ENCODE assay signal across 30 cellular contexts in genomic region chr1:202197670-202198359, GRCh38. TPM values are rescaled to one million over a fixed set of nuclear protein-coding genes. Genes with fewer than 3 reads are reported as not detected.
DNase-seq lines count a peak whose midpoint lies in the region; ATAC-seq, FAIRE-seq and TF ChIP-seq lines count a peak whose summit lies in the region.
"Had no signal": no experiment of that assay in that cellular context is flagged by ENCODE, and none has a peak within 500 bp of the region (broad histone marks: within the 10 kb centered on the region; RNA-seq: fewer than 3 reads in every experiment).

No MANE protein-coding gene starts in this region.

- H3K4me3 ChIP-seq in GM12878, result no peak overlapping the region
- H3K4me3 ChIP-seq: A549, esophagus muscularis mucosa, left ventricle myocardium inferior, right lobe of liver, testis had no signal

- WGBS in GM12878 (ENCODE audit: insufficient coverage, insufficient replicate concordance, low lambda C conversion rate, missing lambda C conversion rate), result 31% methylated on average over 7 of the region's 7 CpGs

- no peak overlapping the region for H3K9ac ChIP-seq in GM12878 (ENCODE audit: control insufficient read depth, insufficient read depth, low read length)
- H3K9ac ChIP-seq: SK-N-SH had no signal

- H3K4me1 Mint-ChIP-seq in stimulated activated naive CD8-positive, alpha-beta T cell treated with anti-CD3 and anti-CD28 coated beads, Interleukin-15, amount 100 ng/mL, for 72 hours, result peaks cover 37% of the 10 kb centered on the region
- H3K4me1 Mint-ChIP-seq in natural killer cell, result peaks cover 67 to 94% of the 10 kb centered on the region in 2 donors

- H3K27me3 ChIP-seq in GM12878 (replicated peaks in 1 of 2; ENCODE audit: control insufficient read depth in 2 of 2, insufficient read depth in 2 of 2, low read length in 1 of 2), result peaks cover 10 to 11% of the 10 kb centered on the region in 2 experiments
- H3K27me3 ChIP-seq: testis had no signal

- no peak for DNase-seq in stimulated activated naive CD8-positive, alpha-beta T cell treated with anti-CD3 and anti-CD28 coated beads, Interleukin-15, amount 100 ng/mL, for 72 hours
- DNase-seq in stimulated activated naive CD8-positive, alpha-beta T cell treated with anti-CD3 and anti-CD28 coated beads, Interleukin-15, Interleukin-2, amounts not matched to agents 100 U/mL and 50 U/mL, for 24 hours, result no peak
- DNase-seq in GM12878 (ENCODE audit: low read depth, low spot score) (no peak), natural killer cell (peak; percentile 64), urothelium cell line (ENCODE audit: low spot score) (no peak), HEK293T (ENCODE audit: extremely low spot score) (no peak), pons (ENCODE audit: low spot score) (no peak), SIG-M5 treated with dmso at 0.1 percent for 504 hours (lab: John Stamatoyannopoulos, UW; ENCODE audit: unreplicated experiment) (no peak)
- DNase-seq: activated CD4-positive, alpha-beta memory T cell treated with anti-CD3 and anti-CD28 coated beads, Interleukin-2, amount 10 ng/mL, durations not matched to agents 7 days and 5 days; activated CD4-positive, CD25-positive, alpha-beta regulatory T cell treated with anti-CD3 and anti-CD28 coated beads, Interleukin-2, amount 50 U/mL, for 72 hours; AML-193; foreskin fibroblast; H7; left ventricle myocardium inferior; mesenchymal stem cell; NCI-H1417 treated with DMSO at 0.1 percent for 48 hours; NCI-H2081 treated with DMSO at 0.1 percent for 48 hours; NCI-H2227 treated with DMSO at 0.1 percent for 48 hours; NCI-H526; NK-92 treated with Interleukin-12 subunit alpha and Interleukin-12 subunit beta, amount 100 ng/mL, for 24 hours; right lobe of liver; SK-N-SH; stimulated activated CD4-positive, alpha-beta T cell treated with anti-CD3 and anti-CD28 coated beads, Interleukin-2, amount 100 ng/mL, for 48 hours; stimulated activated naive CD4-positive, alpha-beta T cell; testis had no signal

- POLR2A ChIA-PET in GM12878 (lab: Charles Lee) (no interaction called here), HEK293T (lab: Yijun Ruan, JAX) (no interaction called here)

- no peak overlapping the region for H3K27ac Mint-ChIP-seq in stimulated activated naive CD8-positive, alpha-beta T cell treated with anti-CD3 and anti-CD28 coated beads, Interleukin-15, amount 100 ng/mL, for 72 hours
- H3K27ac Mint-ChIP-seq in natural killer cell, result no peak overlapping the region
- H3K27ac Mint-ChIP-seq: activated CD4-positive, alpha-beta memory T cell treated with anti-CD3 and anti-CD28 coated beads, Interleukin-2, amount 10 ng/mL, durations not matched to agents 7 days and 5 days; activated T-helper 2 cell treated with anti-CD3 and anti-CD28 coated beads, Interferon-gamma antibody, Interleukin-2, Interleukin-4, amounts not matched to agents 10 μg/mL and 5 μg/mL and 100 μg/mL, durations not matched to agents 14 hours and 24 hours and 36 hours had no signal

- CTCF ChIA-PET in GM12878 (lab: Yijun Ruan, JAX) (no interaction called here), HEK293T (lab: Yijun Ruan, JAX) (no interaction called here)

- in situ Hi-C loops in GM12878 (cut with MboI), result no loop called here

- no peaks in the 10 kb centered on the region for H3K36me3 Mint-ChIP-seq in natural killer cell

- RAD21 ChIA-PET in GM12878 (lab: Charles Lee; ENCODE audit: unreplicated experiment), result no interaction called here

- no peak for TF ChIP-seq RAD21 in GM12878 (IDR thresholded peaks at IDR 0.05; ENCODE audit: insufficient read depth, low read depth, low read length)

- SMC1A ChIA-PET in GM12878 (lab: Charles Lee; ENCODE audit: uncharacterized antibody, unreplicated experiment), result no interaction called here

- H3K9me3 ChIP-seq in GM12878 (replicated peaks; ENCODE audit: control insufficient read depth, insufficient read depth, low read length), result no peaks in the 10 kb centered on the region
- H3K9me3 ChIP-seq: A549, esophagus muscularis mucosa, left ventricle myocardium inferior, neutrophil, right lobe of liver, SK-N-SH, testis had no signal

- peak; percentile 18 for ATAC-seq in stimulated activated naive CD8-positive, alpha-beta T cell treated with anti-CD3 and anti-CD28 coated beads, Interleukin-15, amount 100 ng/mL, for 72 hours
- ATAC-seq in stimulated activated naive CD8-positive, alpha-beta T cell treated with anti-CD3 and anti-CD28 coated beads, Interleukin-15, Interleukin-2, amounts not matched to agents 100 U/mL and 50 U/mL, for 24 hours, result no peak
- no peak for ATAC-seq in GM12878
- peak; percentile 76 to 88 (median 84) for ATAC-seq in natural killer cell
- ATAC-seq: A549, right lobe of liver had no signal

- H3K9me3 Mint-ChIP-seq in stimulated activated naive CD8-positive, alpha-beta T cell treated with anti-CD3 and anti-CD28 coated beads, Interleukin-15, amount 100 ng/mL, for 72 hours, result no peaks in the 10 kb centered on the region
- H3K9me3 Mint-ChIP-seq in natural killer cell, result no peaks in the 10 kb centered on the region
- H3K9me3 Mint-ChIP-seq: activated CD4-positive, alpha-beta memory T cell treated with anti-CD3 and anti-CD28 coated beads, Interleukin-2, amount 10 ng/mL, durations not matched to agents 7 days and 5 days; activated T-helper 2 cell treated with anti-CD3 and anti-CD28 coated beads, Interferon-gamma antibody, Interleukin-2, Interleukin-4, amounts not matched to agents 10 μg/mL and 5 μg/mL and 100 μg/mL, durations not matched to agents 14 hours and 24 hours and 36 hours had no signal

- no peaks in the 10 kb centered on the region for H3K4me1 ChIP-seq in GM12878 (ENCODE audit: control insufficient read depth, insufficient read depth, low read length)

- H3K4me3 Mint-ChIP-seq in stimulated activated naive CD8-positive, alpha-beta T cell treated with anti-CD3 and anti-CD28 coated beads, Interleukin-15, amount 100 ng/mL, for 72 hours, result no peak overlapping the region
- H3K4me3 Mint-ChIP-seq in natural killer cell, result peak overlapping the region; percentile 45
- H3K4me3 Mint-ChIP-seq: activated CD4-positive, alpha-beta memory T cell treated with anti-CD3 and anti-CD28 coated beads, Interleukin-2, amount 10 ng/mL, durations not matched to agents 7 days and 5 days had no signal

- BruUV-seq in GM12878 (replicated peaks; lab: Mats Ljungman, UMichigan), result no TSS peak

- FAIRE-seq in GM12878 (lab: Jason Lieb, UNC), result peak; percentile 89
- FAIRE-seq in urothelium cell line (lab: Jason Lieb, UNC), result peak; percentile 88
- FAIRE-seq: A549, islet of Langerhans had no signal

- no peak for TF ChIP-seq CTCF in GM12878 (IDR thresholded peaks at IDR 0.05 in 2 of 3, conservative IDR thresholded peaks at IDR 0.05 in 1 of 3; ENCODE audit: control insufficient read depth in 2 of 3, extremely low read depth in 1 of 3, insufficient read depth in 1 of 3, low read depth in 3 of 3, low read length in 3 of 3)
- TF ChIP-seq CTCF in natural killer cell (IDR thresholded peaks at IDR 0.05), result no peak

- TF ChIP-seq POLR2A in GM12878 (IDR thresholded peaks at IDR 0.05; ENCODE audit: low read depth, low read length), result no peak

- H3K36me3 ChIP-seq in GM12878 (ENCODE audit: control insufficient read depth in 2 of 2, insufficient read depth in 2 of 2, low read length in 1 of 2), result no peaks in the 10 kb centered on the region
- H3K36me3 ChIP-seq: esophagus muscularis mucosa, left ventricle myocardium inferior, neutrophil, right lobe of liver had no signal

- H2AFZ ChIP-seq in GM12878 (ENCODE audit: control insufficient read depth, low read depth, low read length), result no peak overlapping the region

- intact Hi-C loops in GM12878 (cut with micrococcal nuclease; ENCODE audit: unreplicated experiment), result loop anchor here (10.0 kb wide), 1 partner anchor 77 kb away; no protein-coding TSS in a partner anchor
- intact Hi-C loops in natural killer cell (cut with micrococcal nuclease), result loop anchor here (2.0 to 5.0 kb wide), 2 partner anchors 36 to 97 kb away; partner anchors contain the start of gene PTPN7

- no peak overlapping the region for H3K27ac ChIP-seq in GM12878 (ENCODE audit: control insufficient read depth, insufficient read depth)
- H3K27ac ChIP-seq: esophagus muscularis mucosa, left ventricle myocardium inferior, neutrophil, right lobe of liver, testis had no signal

- H3K4me2 ChIP-seq in GM12878 (ENCODE audit: control insufficient read depth, insufficient read depth), result no peak overlapping the region
- H3K4me2 ChIP-seq: SK-N-SH had no signal

- peaks cover 52% of the 10 kb centered on the region for H3K27me3 Mint-ChIP-seq in stimulated activated naive CD8-positive, alpha-beta T cell treated with anti-CD3 and anti-CD28 coated beads, Interleukin-15, amount 100 ng/mL, for 72 hours
- peaks cover 0 to 15% of the 10 kb centered on the region in 2 donors for H3K27me3 Mint-ChIP-seq in natural killer cell (ENCODE audit: low read depth in 2 of 2)

- TF ChIP-seq EP300 in GM12878 (IDR thresholded peaks at IDR 0.05; ENCODE audit: borderline replicate concordance in 1 of 2, control insufficient read depth in 1 of 2, low read depth in 2 of 2, low read length in 2 of 2), result no peak

- H4K20me1 ChIP-seq in GM12878 (ENCODE audit: control insufficient read depth, insufficient read depth), result no peaks in the 10 kb centered on the region

- no peaks in the 10 kb centered on the region for H3K79me2 ChIP-seq in GM12878 (ENCODE audit: control insufficient read depth, insufficient read depth, low read length)

RNA-seq across cellular contexts. Expression of gene LGR6, which starts 4.2 kb away (rescaled TPM):
- 0.13 TPM in 1 of 2 replicates, not detected in the other for total RNA-seq in GM12878 (2013; cell fraction: nucleolus; rRNA removed)
- 0.05 TPM in 1 of 2 replicates, not detected in the other for total RNA-seq in GM12878 (2014; rRNA removed)
- not detected in 2 replicates for total RNA-seq in GM12878 (2014; rRNA removed; fragmentation: Illumina TruSeq; extraction: Trizol)
- not detected in 2 replicates for total RNA-seq in GM12878 (2021)
- polyA plus RNA-seq in GM12878 (2011; ENCODE audit: low read depth), result not detected
- polyA plus RNA-seq in GM12878 (2011; rRNA removed), result not detected in 2 replicates
- polyA plus RNA-seq in GM12878 (2011; cell fraction: cytosol; rRNA removed), result 0.01 and 0.05 TPM in 2 replicates
- 0.12 and 0.19 TPM in 2 replicates for polyA plus RNA-seq in GM12878 (2011; cell fraction: nucleus; rRNA removed)
- polyA plus RNA-seq in GM12878 (2012), result 0.04 TPM in 1 of 2 replicates, not detected in the other
- not detected in 2 replicates for polyA plus RNA-seq in GM12878 (2014; fragmentation: Illumina TruSeq; extraction: Trizol)
- not detected for polyA plus RNA-seq in GM12878 (2014; fragmentation: Nextera tagmentation; extraction: Ambion mirVana)
- polyA plus RNA-seq in GM12878 (2014; rRNA removed), result 0.04 TPM in 1 of 2 replicates, not detected in the other
- polyA plus RNA-seq in GM12878 (2016; fragmentation: Nextera tagmentation; extraction: Ambion mirVana), result not detected
- polyA minus RNA-seq in GM12878 (2011; rRNA and poly(A)+ RNA removed), result not detected in 2 replicates
- not detected in 2 replicates for polyA minus RNA-seq in GM12878 (2011; cell fraction: cytosol; rRNA and poly(A)+ RNA removed)
- not detected in 2 replicates for polyA minus RNA-seq in GM12878 (2011; cell fraction: nucleus; rRNA and poly(A)+ RNA removed)
- 10 to 100 TPM; 58.3 to 65.2 (median 60.9) TPM for total RNA-seq in natural killer cell
- total RNA-seq: activated T-helper 2 cell treated with anti-CD3 and anti-CD28 coated beads, Interferon-gamma antibody, Interleukin-2, Interleukin-4, amounts not matched to agents 10 μg/mL and 5 μg/mL and 100 μg/mL, durations not matched to agents 14 hours and 24 hours and 36 hours had no signal

RNA-seq across cellular contexts. Expression of gene PTPN7, which starts 37.4 kb away (rescaled TPM):
- 135 and 145 TPM in 2 replicates for total RNA-seq in GM12878 (2013; cell fraction: nucleolus; rRNA removed)
- total RNA-seq in GM12878 (2014; rRNA removed) (95.2 and 111 TPM in 2 replicates), GM12878 (2014; rRNA removed; fragmentation: Illumina TruSeq; extraction: Trizol) (61.6 and 78.5 TPM in 2 replicates), GM12878 (2021) (99.8 and 102 TPM in 2 replicates), natural killer cell (100 to 1,000 TPM; 144 to 241 (median 196) TPM)
- 31.0 TPM for polyA plus RNA-seq in GM12878 (2011; ENCODE audit: low read depth)
- polyA plus RNA-seq in GM12878 (2011; rRNA removed) (74.3 and 91.0 TPM in 2 replicates), GM12878 (2014; fragmentation: Illumina TruSeq; extraction: Trizol) (73.7 and 102 TPM in 2 replicates), GM12878 (2014; fragmentation: Nextera tagmentation; extraction: Ambion mirVana) (10 to 100 TPM in 1 of 2 experiments, 1 to 10 TPM in 1; 7.9 to 14.2 TPM), GM12878 (2014; rRNA removed) (100 and 102 TPM in 2 replicates), GM12878 (2016; fragmentation: Nextera tagmentation; extraction: Ambion mirVana) (100 to 1,000 TPM; 116 to 117 TPM)
- polyA plus RNA-seq in GM12878 (2011; cell fraction: cytosol; rRNA removed), result 168 and 186 TPM in 2 replicates
- 173 and 188 TPM in 2 replicates for polyA plus RNA-seq in GM12878 (2011; cell fraction: nucleus; rRNA removed)
- 48.5 and 49.9 TPM in 2 replicates for polyA plus RNA-seq in GM12878 (2012)
- polyA minus RNA-seq in GM12878 (2011; rRNA and poly(A)+ RNA removed), result 97.4 and 135 TPM in 2 replicates
- 50.4 and 50.5 TPM in 2 replicates for polyA minus RNA-seq in GM12878 (2011; cell fraction: cytosol; rRNA and poly(A)+ RNA removed)
- polyA minus RNA-seq in GM12878 (2011; cell fraction: nucleus; rRNA and poly(A)+ RNA removed), result 50.2 and 85.1 TPM in 2 replicates
- polyA plus RNA-seq: SK-N-SH had no signal

RNA-seq across cellular contexts. Expression of gene ARL8A, which starts 53.3 kb away (rescaled TPM):
- 13.7 and 18.1 TPM in 2 replicates for total RNA-seq in GM12878 (2013; cell fraction: nucleolus; rRNA removed)
- total RNA-seq in GM12878 (2014; rRNA removed), result 18.8 and 20.7 TPM in 2 replicates
- 10.3 and 12.0 TPM in 2 replicates for total RNA-seq in GM12878 (2014; rRNA removed; fragmentation: Illumina TruSeq; extraction: Trizol)
- 30.5 and 33.6 TPM in 2 replicates for total RNA-seq in GM12878 (2021)
- polyA plus RNA-seq in GM12878 (2011; ENCODE audit: low read depth), result 23.6 TPM
- polyA plus RNA-seq in GM12878 (2011; rRNA removed), result 49.2 and 49.5 TPM in 2 replicates
- polyA plus RNA-seq in GM12878 (2011; cell fraction: cytosol; rRNA removed), result 26.9 and 35.2 TPM in 2 replicates
- 35.2 and 47.4 TPM in 2 replicates for polyA plus RNA-seq in GM12878 (2011; cell fraction: nucleus; rRNA removed)
- polyA plus RNA-seq in GM12878 (2012), result 21.0 and 42.5 TPM in 2 replicates
- 11.3 and 15.4 TPM in 2 replicates for polyA plus RNA-seq in GM12878 (2014; fragmentation: Illumina TruSeq; extraction: Trizol)
- 1 to 10 TPM in 1 of 2 experiments, under 1 TPM in 1; 0.34 to 2.4 TPM for polyA plus RNA-seq in GM12878 (2014; fragmentation: Nextera tagmentation; extraction: Ambion mirVana)
- polyA plus RNA-seq in GM12878 (2014; rRNA removed), result 22.8 and 25.7 TPM in 2 replicates
- 10 to 100 TPM; 10.8 to 15.4 TPM for polyA plus RNA-seq in GM12878 (2016; fragmentation: Nextera tagmentation; extraction: Ambion mirVana)
- 18.5 and 19.3 TPM in 2 replicates for polyA minus RNA-seq in GM12878 (2011; rRNA and poly(A)+ RNA removed)
- 11.0 and 13.8 TPM in 2 replicates for polyA minus RNA-seq in GM12878 (2011; cell fraction: cytosol; rRNA and poly(A)+ RNA removed)
- polyA minus RNA-seq in GM12878 (2011; cell fraction: nucleus; rRNA and poly(A)+ RNA removed), result 8.1 and 10.2 TPM in 2 replicates
- 100 to 1,000 TPM; 109 to 120 (median 109) TPM for total RNA-seq in natural killer cell

Comparison
In these comparisons a context has a peak if more than half of its experiments do, and no peak if none do; other contexts are left out.
1. ATAC-seq: peak in stimulated activated naive CD8-positive, alpha-beta T cell treated with anti-CD3 and anti-CD28 coated beads, Interleukin-15, amount 100 ng/mL, for 72 hours (single experiment) and natural killer cell (3 of 3); none in stimulated activated naive CD8-positive, alpha-beta T cell treated with anti-CD3 and anti-CD28 coated beads, Interleukin-15, Interleukin-2, amounts not matched to agents 100 U/mL and 50 U/mL, for 24 hours (single experiment) and GM12878 (single experiment).
2. RNA of gene LGR6, which starts 4.2 kb away (total RNA-seq): 58.3 to 65.2 TPM in natural killer cell; 0.05 to 0.13 TPM in GM12878; every median in the first group is over 10 times any median in the second.